ENCODE assay signal across 6 cellular contexts in genomic region chr12:113186033-113186365, GRCh38. TPM values are rescaled to one million over a fixed set of nuclear protein-coding genes. Genes with fewer than 3 reads are reported as not detected.
A peak's percentile ranks its signal among the peaks of the same experiment; 100 is the strongest.
DNase-seq lines count a peak whose midpoint lies in the region; TF ChIP-seq lines count a peak whose summit lies in the region.

No MANE protein-coding gene starts in this region.

- peaks cover 12% of the 10 kb centered on the region for H3K4me1 Mint-ChIP-seq in nephron

- H3K27me3 Mint-ChIP-seq in nephron (ENCODE audit: low read depth), result no peaks in the 10 kb centered on the region

- intact Hi-C loops in posterior vena cava (cut with DNase I), result no loop called here

- no peaks in the 10 kb centered on the region for H3K9me3 Mint-ChIP-seq in nephron

- H3K36me3 Mint-ChIP-seq in nephron (ENCODE audit: low read depth), result peaks cover 31% of the 10 kb centered on the region

- TF ChIP-seq CTCF in astrocyte of the spinal cord (IDR thresholded peaks at IDR 0.05; ENCODE audit: low read depth, low read length), result no peak
- TF ChIP-seq CTCF in nephron (IDR thresholded peaks at IDR 0.05; ENCODE audit: unreplicated experiment in 3 of 3), result no peak

- in situ Hi-C loops in astrocyte of the spinal cord (cut with HindIII; ENCODE audit: low sequenced_read_pairs), result no loop called here

- DNase-seq in NCI-H2171 treated with DMSO at 0.1 percent for 48 hours (lab: John Stamatoyannopoulos, UW), result peak; percentile 61
- no peak for DNase-seq in NCI-H2171 (lab: John Stamatoyannopoulos, UW)
- DNase-seq in astrocyte of the spinal cord (ENCODE audit: low read depth, low spot score), result peak; percentile 37
- DNase-seq in posterior vena cava (ENCODE audit: low spot score), result no peak
- no peak for DNase-seq in NCI-H446 treated with DMSO at 0.1 percent for 48 hours (lab: John Stamatoyannopoulos, UW)

- peak overlapping the region; percentile 86 for H3K4me3 ChIP-seq in astrocyte of the spinal cord (ENCODE audit: low read depth, low read length)

- peak overlapping the region; percentile 89 to 99 (median 95) for H3K4me3 Mint-ChIP-seq in nephron

- H3K27ac Mint-ChIP-seq in nephron, result peak overlapping the region; percentile 88 to 96 (median 90)

RNA-seq across cellular contexts. Expression of gene RITA1, which starts 0.5 kb away (rescaled TPM):
- total RNA-seq in posterior vena cava, result 1 to 10 TPM; 6.6 to 9.7 TPM

RNA-seq across cellular contexts. Expression of gene DDX54, which starts 0.7 kb away (rescaled TPM):
- 10 to 100 TPM; 37.0 to 47.6 TPM for total RNA-seq in posterior vena cava

RNA-seq across cellular contexts. Expression of gene TPCN1, which starts 35.3 kb away (rescaled TPM):
- total RNA-seq in posterior vena cava, result 10 to 100 TPM; 28.8 to 50.8 TPM

RNA-seq across cellular contexts. Expression of gene CFAP73, which starts 36.5 kb away (rescaled TPM):
- not detected for total RNA-seq in posterior vena cava

RNA-seq across cellular contexts. Expression of gene RASAL1, which starts 50.4 kb away (rescaled TPM):
- total RNA-seq in posterior vena cava, result not detected

Comparison
In these comparisons a context has a peak if more than half of its experiments do, and no peak if none do; other contexts are left out.
1. DNase-seq: peak in NCI-H2171 treated with DMSO at 0.1 percent for 48 hours (single experiment) and astrocyte of the spinal cord (single experiment); none in NCI-H2171 (single experiment), posterior vena cava (single experiment) and NCI-H446 treated with DMSO at 0.1 percent for 48 hours (single experiment).